In the genomic region with DNA sequence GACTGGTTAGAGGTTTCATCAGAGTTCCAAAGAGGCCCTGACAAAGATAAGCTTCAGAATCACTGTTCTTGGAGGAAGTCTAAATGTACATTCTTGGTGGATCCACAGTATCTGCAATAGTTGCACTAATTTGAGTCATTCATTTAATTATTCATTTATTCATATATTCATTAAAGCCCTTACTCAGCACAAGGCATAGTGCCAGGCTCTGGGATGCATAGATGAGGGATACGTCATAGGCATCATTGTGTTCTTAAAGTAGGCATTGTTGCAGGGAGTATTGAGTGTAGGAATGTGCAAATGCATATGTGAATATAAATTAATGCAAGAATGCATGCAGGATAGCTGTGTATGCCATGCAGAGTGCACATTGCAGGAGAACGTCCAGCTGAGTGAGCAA, we compare ENCODE assay signal across 31 cellular contexts.
"Had no signal": no experiment of that assay in that cellular context is flagged by ENCODE, and none has a peak within 500 bp of the region (broad histone marks: within the 10 kb centered on the region; RNA-seq: fewer than 3 reads in every experiment).

No MANE protein-coding gene starts in this region.

- H3K9me3 ChIP-seq: adrenal gland, esophagus muscularis mucosa, neutrophil, ovary, stomach, thyroid gland, upper lobe of left lung, vagina had no signal

- H3K27me3 ChIP-seq: adrenal gland, neutrophil, ovary, thyroid gland, upper lobe of left lung, vagina had no signal

- H3K4me1 ChIP-seq: adrenal gland, esophagus muscularis mucosa, left ventricle myocardium inferior, stomach, thyroid gland, upper lobe of left lung, vagina had no signal

- H3K4me1 Mint-ChIP-seq: activated naive CD8-positive, alpha-beta T cell treated with anti-CD3 and anti-CD28 coated beads for 36 hours; naive B cell; nephron progenitor cell; stimulated activated naive B cell treated with anti-CD40 and anti-IgM and Interleukin-4, amounts not matched to agents 10 μg/mL and 1 μg/mL and 100 μg/mL, for 72 hours had no signal

- DNase-seq: activated CD4-positive, alpha-beta T cell treated with anti-CD3 and anti-CD28 coated beads for 48 hours; activated CD4-positive, alpha-beta T cell treated with anti-CD3 and anti-CD28 coated beads, Interleukin-2, amount 50 U/mL, for 48 hours; activated CD8-positive, alpha-beta memory T cell treated with anti-CD3 and anti-CD28 coated beads, Interleukin-2, amount 50 U/mL, for 4 hours; activated effector memory CD4-positive, alpha-beta T cell treated with anti-CD3 and anti-CD28 coated beads, Interleukin-2, amount 50 U/mL, for 16 hours; activated naive CD4-positive, alpha-beta T cell treated with anti-CD3 and anti-CD28 coated beads for 36 hours; activated naive CD8-positive, alpha-beta T cell treated with anti-CD3 and anti-CD28 coated beads for 36 hours; activated T-cell treated with anti-CD3 and anti-CD28 coated beads, Interleukin-2, amount 50 U/mL, for 1 hour; adrenal gland; aorta; central memory CD4-positive, alpha-beta T cell; left ventricle myocardium inferior; naive B cell; nephron progenitor cell; ovary; retina; stimulated activated CD4-positive, alpha-beta T cell treated with anti-CD3 and anti-CD28 coated beads, Interleukin-15, amount 100 ng/mL, for 24 hours; stimulated activated CD4-positive, alpha-beta T cell treated with anti-CD3 and anti-CD28 coated beads, Interleukin-2, amount 100 ng/mL, for 24 hours; stimulated activated naive B cell treated with anti-CD40 and anti-IgM and Interleukin-4, amounts not matched to agents 10 μg/mL and 1 μg/mL and 100 μg/mL, for 72 hours; stomach; T-helper 9 cell; thyroid gland; upper lobe of left lung; WERI-Rb-1 had no signal

- ATAC-seq: activated CD4-positive, CD25-positive, alpha-beta regulatory T cell treated with anti-CD3 and anti-CD28 coated beads, Interleukin-2, amount 50 U/mL, for 24 hours; stimulated activated naive B cell treated with anti-CD40 and anti-IgM and Interleukin-4, amounts not matched to agents 10 μg/mL and 1 μg/mL and 100 μg/mL, for 72 hours had no signal

- H3K36me3 Mint-ChIP-seq: activated naive CD8-positive, alpha-beta T cell treated with anti-CD3 and anti-CD28 coated beads for 36 hours; naive B cell; stimulated activated naive B cell treated with anti-CD40 and anti-IgM and Interleukin-4, amounts not matched to agents 10 μg/mL and 1 μg/mL and 100 μg/mL, for 72 hours had no signal

- H3K36me3 ChIP-seq: adrenal gland, esophagus muscularis mucosa, left ventricle myocardium inferior, neutrophil, ovary, stomach, thyroid gland, upper lobe of left lung, vagina, WERI-Rb-1 had no signal

- H3K4me3 Mint-ChIP-seq: activated naive CD4-positive, alpha-beta T cell treated with anti-CD3 and anti-CD28 coated beads for 36 hours; activated naive CD8-positive, alpha-beta T cell treated with anti-CD3 and anti-CD28 coated beads for 36 hours; activated T-helper 1 cell treated with anti-CD3 and anti-CD28 coated beads, Interleukin-12 subunit alpha, Interleukin-12 subunit beta, Interleukin-2, Interleukin-4 antibody, amounts not matched to agents 30 ng/mL and 10 ng/mL and 1 ng/mL, durations not matched to agents 14 hours and 24 hours and 36 hours; naive B cell; nephron progenitor cell; stimulated activated naive B cell treated with anti-CD40 and anti-IgM and Interleukin-4, amounts not matched to agents 10 μg/mL and 1 μg/mL and 100 μg/mL, for 72 hours; T-helper 1 cell treated with Interleukin-12 subunit alpha and Interleukin-12 subunit beta and Interleukin-4 antibody, amounts not matched to agents 30 μg/mL and 1 μg/mL, for 36 hours had no signal

- H3K9me3 Mint-ChIP-seq: activated naive CD4-positive, alpha-beta T cell treated with anti-CD3 and anti-CD28 coated beads for 36 hours; activated naive CD8-positive, alpha-beta T cell treated with anti-CD3 and anti-CD28 coated beads for 36 hours; activated T-helper 1 cell treated with anti-CD3 and anti-CD28 coated beads, Interleukin-12 subunit alpha, Interleukin-12 subunit beta, Interleukin-2, Interleukin-4 antibody, amounts not matched to agents 30 ng/mL and 10 ng/mL and 1 ng/mL, durations not matched to agents 14 hours and 24 hours and 36 hours; stimulated activated naive B cell treated with anti-CD40 and anti-IgM and Interleukin-4, amounts not matched to agents 10 μg/mL and 1 μg/mL and 100 μg/mL, for 72 hours; T-helper 1 cell treated with Interleukin-12 subunit alpha and Interleukin-12 subunit beta and Interleukin-4 antibody, amounts not matched to agents 30 μg/mL and 1 μg/mL, for 36 hours had no signal

- H3K4me3 ChIP-seq: adrenal gland, esophagus muscularis mucosa, left ventricle myocardium inferior, lung, ovary, stomach, thyroid gland, upper lobe of left lung, vagina had no signal

- H3K27ac Mint-ChIP-seq: activated naive CD4-positive, alpha-beta T cell treated with anti-CD3 and anti-CD28 coated beads for 36 hours; activated naive CD8-positive, alpha-beta T cell treated with anti-CD3 and anti-CD28 coated beads for 36 hours; activated T-helper 1 cell treated with anti-CD3 and anti-CD28 coated beads, Interleukin-12 subunit alpha, Interleukin-12 subunit beta, Interleukin-2, Interleukin-4 antibody, amounts not matched to agents 30 ng/mL and 10 ng/mL and 1 ng/mL, durations not matched to agents 14 hours and 24 hours and 36 hours; naive B cell; nephron progenitor cell; progenitor cell of endocrine pancreas; stimulated activated naive B cell treated with anti-CD40 and anti-IgM and Interleukin-4, amounts not matched to agents 10 μg/mL and 1 μg/mL and 100 μg/mL, for 72 hours; T-helper 1 cell treated with Interleukin-12 subunit alpha and Interleukin-12 subunit beta and Interleukin-4 antibody, amounts not matched to agents 30 μg/mL and 1 μg/mL, for 36 hours had no signal

- H3K27ac ChIP-seq: adrenal gland, esophagus muscularis mucosa, left ventricle myocardium inferior, neutrophil, ovary, stomach, thyroid gland, upper lobe of left lung, vagina, WERI-Rb-1 had no signal
